14 cellular contexts compared by ENCODE assay signal in genomic region chr3:29694331-29694730, GRCh38.
DNase-seq lines count a peak whose midpoint lies in the region; ATAC-seq, FAIRE-seq and TF ChIP-seq lines count a peak whose summit lies in the region.
"Had no signal": no experiment of that assay in that cellular context is flagged by ENCODE, and none has a peak within 500 bp of the region (broad histone marks: within the 10 kb centered on the region; RNA-seq: fewer than 3 reads in every experiment).

No MANE protein-coding gene starts in this region.

- TF ChIP-seq POLR2A in right lobe of liver (IDR thresholded peaks at IDR 0.05) (no peak), testis (IDR thresholded peaks at IDR 0.05) (no peak)

- no peak for FAIRE-seq in astrocyte (lab: Jason Lieb, UNC)

- no peaks in the 10 kb centered on the region for H3K36me3 Mint-ChIP-seq in astrocyte (ENCODE audit: low read depth, unreplicated experiment)
- H3K36me3 Mint-ChIP-seq: T-cell had no signal

- H3K4me2 ChIP-seq in astrocyte (ENCODE audit: low read length) (peak overlapping the region; percentile 60), MM.1S (ENCODE audit: low read depth, low read length) (no peak overlapping the region)

- no peaks in the 10 kb centered on the region for H4K20me1 ChIP-seq in astrocyte (ENCODE audit: insufficient read depth, low read length)
- H4K20me1 ChIP-seq in MM.1S (ENCODE audit: insufficient read depth, low read length), result no peaks in the 10 kb centered on the region

- intact Hi-C loops in right lobe of liver (cut with DNase I) (no loop called here), testis (cut with DNase I; ENCODE audit: low total_unique reads) (no loop called here)

- H3K9me2 ChIP-seq in MM.1S (replicated peaks; ENCODE audit: insufficient read depth, low read length), result no peaks in the 10 kb centered on the region

- H3K27me3 Mint-ChIP-seq in astrocyte (ENCODE audit: low read depth, unreplicated experiment), result no peaks in the 10 kb centered on the region
- H3K27me3 Mint-ChIP-seq: CD4-positive, CD25-positive, alpha-beta regulatory T cell; T-cell had no signal

- H3K9me3 ChIP-seq in HUES48 (ENCODE audit: control insufficient read depth, insufficient read depth, low read length) (no peaks in the 10 kb centered on the region), astrocyte (ENCODE audit: insufficient read depth, low read depth, low read length) (no peaks in the 10 kb centered on the region), right lobe of liver (no peaks in the 10 kb centered on the region), thoracic aorta (no peaks in the 10 kb centered on the region), testis (no peaks in the 10 kb centered on the region), MM.1S (replicated peaks; ENCODE audit: insufficient read depth, low read length) (no peaks in the 10 kb centered on the region)
- H3K9me3 ChIP-seq: pancreas had no signal

- no peak for DNase-seq in astrocyte (ENCODE audit: low read depth)
- no peak for DNase-seq in right lobe of liver
- DNase-seq in thoracic aorta (ENCODE audit: low spot score), result no peak
- no peak for DNase-seq in testis
- DNase-seq in MM.1S, result no peak
- DNase-seq: activated CD8-positive, alpha-beta memory T cell treated with anti-CD3 and anti-CD28 coated beads, Interleukin-2, amount 50 U/mL, for 4 hours; activated naive CD4-positive, alpha-beta T cell treated with anti-CD3 and anti-CD28 coated beads, Interleukin-2, amount 50 U/mL, for 16 hours; CD4-positive, CD25-positive, alpha-beta regulatory T cell; NCI-H1048; pancreas; T-cell had no signal

- H3K36me3 ChIP-seq in HUES48 (ENCODE audit: control insufficient read depth, insufficient read depth, low read length) (no peaks in the 10 kb centered on the region), astrocyte (ENCODE audit: insufficient read depth, low read length) (no peaks in the 10 kb centered on the region), right lobe of liver (no peaks in the 10 kb centered on the region), thoracic aorta (no peaks in the 10 kb centered on the region), testis (ENCODE audit: low read depth, missing control alignments) (no peaks in the 10 kb centered on the region), MM.1S (replicated peaks; ENCODE audit: insufficient read depth, low read length) (no peaks in the 10 kb centered on the region)
- H3K36me3 ChIP-seq: pancreas had no signal

- H3K79me2 ChIP-seq in astrocyte (ENCODE audit: insufficient read depth, low read length) (no peaks in the 10 kb centered on the region), MM.1S (ENCODE audit: low read length) (no peaks in the 10 kb centered on the region)

- WGBS in right lobe of liver (ENCODE audit: insufficient coverage, low coverage, low lambda C conversion rate, missing lambda C conversion rate), result 70% methylated on average over 2 of the region's 2 CpGs
- 57 to 66% methylated on average over 2 of the region's 2 CpGs for WGBS in testis, 2 donors

- TF ChIP-seq CTCF in astrocyte (IDR thresholded peaks at IDR 0.05; ENCODE audit: insufficient read depth, low read depth, low read length) (no peak), right lobe of liver (IDR thresholded peaks at IDR 0.05) (no peak), thoracic aorta (IDR thresholded peaks at IDR 0.05) (no peak), testis (IDR thresholded peaks at IDR 0.05) (no peak), MM.1S (IDR thresholded peaks at IDR 0.05; ENCODE audit: low read length) (no peak)

- no peak for ATAC-seq in right lobe of liver
- no peak for ATAC-seq in thoracic aorta (ENCODE audit: insufficient number of reproducible peaks, low FRiP score, low read depth)
- ATAC-seq in GM21529 (IDR thresholded peaks at IDR 0.05; ENCODE audit: unreplicated experiment), result no peak
- ATAC-seq: GM12878, T-cell had no signal

- no peak overlapping the region for H3K4me3 Mint-ChIP-seq in astrocyte (ENCODE audit: unreplicated experiment)
- H3K4me3 Mint-ChIP-seq: CD4-positive, CD25-positive, alpha-beta regulatory T cell; T-cell had no signal

- H3F3A ChIP-seq in MM.1S (ENCODE audit: insufficient read depth, low read length), result no peaks in the 10 kb centered on the region

- H3K4me1 Mint-ChIP-seq in astrocyte (ENCODE audit: low read depth, unreplicated experiment), result peaks cover 54% of the 10 kb centered on the region
- H3K4me1 Mint-ChIP-seq: T-cell had no signal

- H3K27ac ChIP-seq in HUES48 (ENCODE audit: low read depth, low read length) (peak overlapping the region; percentile 67), astrocyte (ENCODE audit: low read depth, low read length) (peak overlapping the region; percentile 87), right lobe of liver (peak overlapping the region; percentile 15 to 86 (median 66)), thoracic aorta (peak overlapping the region; percentile 17 to 77), testis (no peak overlapping the region), MM.1S (ENCODE audit: low read length) (no peak overlapping the region)
- H3K27ac ChIP-seq: pancreas had no signal

- H3K4me3 ChIP-seq in HUES48 (ENCODE audit: low read depth, low read length) (peak overlapping the region; percentile 1; the same call in 1 of the 2 replicates), astrocyte (ENCODE audit: insufficient read depth, low read depth, low read length) (no peak overlapping the region), right lobe of liver (peak overlapping the region; percentile 3 to 31 (median 21)), thoracic aorta (no peak overlapping the region), testis (no peak overlapping the region), MM.1S (ENCODE audit: low read length) (no peak overlapping the region)
- H3K4me3 ChIP-seq: GM12878, pancreas had no signal

- peak overlapping the region; percentile 100 for H3K27ac Mint-ChIP-seq in astrocyte (ENCODE audit: unreplicated experiment)
- H3K27ac Mint-ChIP-seq: CD4-positive, CD25-positive, alpha-beta regulatory T cell; T-cell had no signal

- H3K27me3 ChIP-seq in HUES48 (ENCODE audit: control insufficient read depth, insufficient read depth, low read length) (no peaks in the 10 kb centered on the region), astrocyte (ENCODE audit: insufficient read depth, low read length) (no peaks in the 10 kb centered on the region), right lobe of liver (no peaks in the 10 kb centered on the region), thoracic aorta (replicated peaks; ENCODE audit: insufficient read depth) (no peaks in the 10 kb centered on the region), testis (no peaks in the 10 kb centered on the region), MM.1S (replicated peaks; ENCODE audit: insufficient read depth, low read length) (no peaks in the 10 kb centered on the region)
- H3K27me3 ChIP-seq: pancreas had no signal

- H3K9ac ChIP-seq in HUES48 (ENCODE audit: low read depth, low read length) (peak overlapping the region; percentile 1; the same call in 1 of the 2 replicates), astrocyte (ENCODE audit: low read length) (peak overlapping the region; percentile 64), MM.1S (ENCODE audit: low read length) (no peak overlapping the region)

- H2AFZ ChIP-seq in astrocyte (ENCODE audit: low read depth, low read length), result no peak overlapping the region
- H2AFZ ChIP-seq in MM.1S (ENCODE audit: low read length), result no peak overlapping the region

- H3K9me3 Mint-ChIP-seq in astrocyte (ENCODE audit: unreplicated experiment), result no peaks in the 10 kb centered on the region
- H3K9me3 Mint-ChIP-seq: T-cell had no signal

- H3K4me1 ChIP-seq in HUES48 (ENCODE audit: control insufficient read depth, insufficient read depth, low read length), result peaks cover 43% of the 10 kb centered on the region
- H3K4me1 ChIP-seq in astrocyte (ENCODE audit: insufficient read depth, low read length), result peaks cover 42% of the 10 kb centered on the region
- peaks cover 0 to 27% (median 4%) of the 10 kb centered on the region in 4 donors for H3K4me1 ChIP-seq in right lobe of liver
- peaks cover 30 to 66% of the 10 kb centered on the region in 2 donors for H3K4me1 ChIP-seq in thoracic aorta (ENCODE audit: control insufficient read depth in 1 of 2, low read depth in 2 of 2)
- H3K4me1 ChIP-seq in testis, result peaks cover 26% of the 10 kb centered on the region
- no peaks in the 10 kb centered on the region for H3K4me1 ChIP-seq in MM.1S (ENCODE audit: low read length)

Comparison
In these comparisons a context has a peak if more than half of its experiments do, and no peak if none do; other contexts are left out.
1. H3K27ac ChIP-seq: peak in HUES48 (single experiment), astrocyte (single experiment), right lobe of liver (3 of 3) and thoracic aorta (2 of 2); none in testis (0 of 2) and MM.1S (single experiment).
2. H3K4me3 ChIP-seq: peak in HUES48 (single experiment) and right lobe of liver (3 of 3); none in astrocyte (single experiment), thoracic aorta (single experiment), testis (0 of 2) and MM.1S (single experiment).